In genomic region chr6:108580645-108581044, GRCh38 we compare ENCODE assay signal across 10 cellular contexts. TPM values are rescaled to one million over a fixed set of nuclear protein-coding genes. Genes with fewer than 3 reads are reported as not detected.
A peak's percentile ranks its signal among the peaks of the same experiment; 100 is the strongest.
DNase-seq lines count a peak whose midpoint lies in the region; ATAC-seq and TF ChIP-seq lines count a peak whose summit lies in the region.
"Had no signal": no experiment of that assay in that cellular context is flagged by ENCODE, and none has a peak within 500 bp of the region (broad histone marks: within the 10 kb centered on the region; RNA-seq: fewer than 3 reads in every experiment).

No MANE protein-coding gene starts in this region.

- peaks cover 29 to 96% (median 64%) of the 10 kb centered on the region in 6 donors for H3K4me1 ChIP-seq in spleen

- peaks cover 0 to 10% (median 9%) of the 10 kb centered on the region in 3 donors for H3K36me3 Mint-ChIP-seq in immature natural killer cell

- WGBS in adipose tissue, 3 donors = 88 to 97% (median 91%) methylated on average over 2 of the region's 2 CpGs
- WGBS in spleen, 5 donors = 85 to 95% (median 93%) methylated on average over 2 of the region's 2 CpGs

- H3K4me3 ChIP-seq in spleen = peak overlapping the region in 1 of 8 donors; percentile 27

- H3K9me3 Mint-ChIP-seq in immature natural killer cell = no peaks in the 10 kb centered on the region
- H3K9me3 Mint-ChIP-seq: naive B cell had no signal

- peak overlapping the region in 3 of 5 donors; percentile 61 to 74 (median 65) for H3K4me3 Mint-ChIP-seq in immature natural killer cell

- ATAC-seq in GM21786 (IDR thresholded peaks at IDR 0.05; ENCODE audit: unreplicated experiment) (no peak), HG02759 (IDR thresholded peaks at IDR 0.05; ENCODE audit: unreplicated experiment) (no peak)

- no peak for TF ChIP-seq CTCF in spleen (IDR thresholded peaks at IDR 0.05 in 8 of 11, conservative IDR thresholded peaks at IDR 0.05 in 3 of 11)

- H3K27ac ChIP-seq in adipose tissue (ENCODE audit: low read depth, low read length) (peak overlapping the region; percentile 7), spleen (peak overlapping the region in 7 of 8 donors; percentile 61 to 77 (median 72))

- peaks cover 0 to 19% (median 0%) of the 10 kb centered on the region in 6 donors for H3K36me3 ChIP-seq in spleen

- peak overlapping the region in 5 of 6 donors; percentile 8 to 92 (median 76) for H3K27ac Mint-ChIP-seq in immature natural killer cell

- no peak for TF ChIP-seq POLR2A in spleen (IDR thresholded peaks at IDR 0.05)

- H3K27me3 ChIP-seq in spleen (replicated peaks in 1 of 7) = no peaks in the 10 kb centered on the region

- DNase-seq in EL = peak; percentile 6
- no peak for DNase-seq in immature natural killer cell
- no peak for DNase-seq in spleen
- no peak for DNase-seq in NCI-H510A treated with DMSO at 0.1 percent for 48 hours (lab: John Stamatoyannopoulos, UW)
- DNase-seq in RKO (ENCODE audit: low spot score) = no peak
- DNase-seq: naive B cell had no signal

- H3K9me3 ChIP-seq in spleen = no peaks in the 10 kb centered on the region

- intact Hi-C loops in spleen (cut with DNase I; ENCODE audit: low total_unique reads) = no loop called here

- H3K27me3 Mint-ChIP-seq in immature natural killer cell (ENCODE audit: low read depth in 3 of 3) = peaks cover 1 to 2% (median 2%) of the 10 kb centered on the region in 3 donors
- H3K27me3 Mint-ChIP-seq: activated naive CD8-positive, alpha-beta T cell; naive B cell had no signal

- H3K4me1 Mint-ChIP-seq in immature natural killer cell = peaks cover 79 to 93% of the 10 kb centered on the region in 2 donors

RNA-seq across cellular contexts. Expression of gene FOXO3, which starts 19.9 kb away (rescaled TPM):
- polyA plus RNA-seq in adipose tissue (10 to 100 TPM; 23.2 to 30.3 (median 27.3) TPM), immature natural killer cell (10 to 100 TPM; 20.3 to 41.3 (median 36.4) TPM), spleen (10 to 100 TPM in 2 of 3 donors, 1 to 10 TPM in 1; 9.4 to 12.6 (median 12.0) TPM)
- total RNA-seq in spleen = 10 to 100 TPM; 45.8 to 86.9 (median 75.2) TPM
